Comparison of ENCODE assay signal across 24 cellular contexts in genomic region chr6:16058188-16058780, GRCh38.
DNase-seq lines count a peak whose midpoint lies in the region; ATAC-seq, FAIRE-seq and TF ChIP-seq lines count a peak whose summit lies in the region.
"Had no signal": no experiment of that assay in that cellular context is flagged by ENCODE, and none has a peak within 500 bp of the region (broad histone marks: within the 10 kb centered on the region; RNA-seq: fewer than 3 reads in every experiment).

No MANE protein-coding gene starts in this region.

- 0 out of 2 replicates have a peak, but pooled peaks cover 3% of the 10 kb centered on the region for H3K9me3 Mint-ChIP-seq in WTC11
- H3K9me3 Mint-ChIP-seq: activated CD4-positive, alpha-beta memory T cell treated with anti-CD3 and anti-CD28 coated beads, Interleukin-2, amount 10 ng/mL, durations not matched to agents 7 days and 5 days; activated naive CD4-positive, alpha-beta T cell treated with anti-CD3 and anti-CD28 coated beads, Interleukin-2, amount 50 U/mL, for 72 hours; activated T-cell treated with anti-CD3 and anti-CD28 coated beads, Interleukin-2, amount 50 U/mL, for 24 hours had no signal

- H3K9me3 ChIP-seq in prostate gland = no peaks in the 10 kb centered on the region
- H3K9me3 ChIP-seq: lower lobe of right lung, MG63, right atrium auricular region, SJSA1 had no signal

- H3K36me3 ChIP-seq in prostate gland = no peaks in the 10 kb centered on the region
- H3K36me3 ChIP-seq: lower lobe of right lung, MG63, right atrium auricular region, SJSA1 had no signal

- no peak for TF ChIP-seq POLR2A in prostate gland (IDR thresholded peaks at IDR 0.05)

- intact Hi-C loops in prostate gland (cut with DNase I) = no loop called here

- no peaks in the 10 kb centered on the region for H3K27me3 Mint-ChIP-seq in WTC11 (ENCODE audit: low read depth)
- H3K27me3 Mint-ChIP-seq: B cell had no signal

- no peak overlapping the region for H3K27ac ChIP-seq in prostate gland
- H3K27ac ChIP-seq in coronary artery = no peak overlapping the region
- H3K27ac ChIP-seq: 22Rv1, lower lobe of right lung, right atrium auricular region, SJSA1 had no signal

- peaks cover 75% of the 10 kb centered on the region for H3K4me1 Mint-ChIP-seq in WTC11
- H3K4me1 Mint-ChIP-seq: B cell had no signal

- H3K4me3 Mint-ChIP-seq in WTC11 = peak overlapping the region; percentile 17; the same call in 1 of the 2 replicates
- H3K4me3 Mint-ChIP-seq: activated CD4-positive, alpha-beta memory T cell treated with anti-CD3 and anti-CD28 coated beads, Interleukin-2, amount 10 ng/mL, durations not matched to agents 7 days and 5 days; activated T-cell treated with anti-CD3 and anti-CD28 coated beads, Interleukin-2, amount 50 U/mL, for 24 hours; B cell had no signal

- peak overlapping the region; percentile 95 for H3K27ac Mint-ChIP-seq in WTC11
- H3K27ac Mint-ChIP-seq: activated CD4-positive, alpha-beta memory T cell treated with anti-CD3 and anti-CD28 coated beads, Interleukin-2, amount 10 ng/mL, durations not matched to agents 7 days and 5 days; activated naive CD4-positive, alpha-beta T cell treated with anti-CD3 and anti-CD28 coated beads, Interleukin-2, amount 50 U/mL, for 72 hours; activated T-cell treated with anti-CD3 and anti-CD28 coated beads, Interleukin-2, amount 50 U/mL, for 24 hours; B cell had no signal

- no peak for ATAC-seq in WTC11
- no peak for ATAC-seq in HG03378 (IDR thresholded peaks at IDR 0.05; ENCODE audit: unreplicated experiment)
- ATAC-seq: activated naive CD4-positive, alpha-beta T cell treated with anti-CD3 and anti-CD28 coated beads, Interleukin-2, amount 50 U/mL, for 72 hours; GM12878; lower lobe of right lung had no signal

- H3K36me3 Mint-ChIP-seq in WTC11 = 0 out of 2 replicates have a peak, but pooled peaks cover 2% of the 10 kb centered on the region
- H3K36me3 Mint-ChIP-seq: activated naive CD4-positive, alpha-beta T cell treated with anti-CD3 and anti-CD28 coated beads, Interleukin-2, amount 50 U/mL, for 72 hours had no signal

- DNase-seq in DMS 273 (lab: John Stamatoyannopoulos, UW; ENCODE audit: unreplicated experiment) (peak; percentile 47), DMS 273 treated with DMSO at 0.1 percent for 48 hours (lab: John Stamatoyannopoulos, UW) (no peak), HEK293T (ENCODE audit: extremely low spot score) (no peak), WTC11 (ENCODE audit: low spot score) (no peak), prostate gland (ENCODE audit: low spot score) (peak; percentile 9), coronary artery (ENCODE audit: low spot score) (no peak), frontal cortex (ENCODE audit: low spot score in 2 of 2) (no peak)
- DNase-seq: activated CD4-positive, alpha-beta memory T cell treated with anti-CD3 and anti-CD28 coated beads, Interleukin-2, amount 10 ng/mL, durations not matched to agents 7 days and 5 days; activated T-cell treated with anti-CD3 and anti-CD28 coated beads, Interleukin-2, amount 50 U/mL, for 24 hours; GDM1; H7; lower lobe of right lung; MG63; NCI-H1694 treated with DMSO at 0.1 percent for 48 hours; NCI-H524 treated with DMSO at 0.1 percent for 48 hours; occipital lobe had no signal

- 78% methylated on average over 4 of the region's 4 CpGs for WGBS in prostate gland

- POLR2A ChIA-PET in HEK293T (lab: Yijun Ruan, JAX) = no interaction called here
- POLR2A ChIA-PET in WTC11 (lab: Charles Lee) = interaction anchor here (0.5 kb wide), 1 partner anchor 1525 kb away, joined by 3 read pairs; no protein-coding TSS in a partner anchor

- CTCF ChIA-PET in HEK293T (lab: Yijun Ruan, JAX) (no interaction called here), WTC11 (lab: Charles Lee) (interaction anchor here (1.4 to 2.2 kb wide), 2 partner anchors 71 to 367 kb away, joined by 4 to 5 read pairs; partner anchors contain the start of gene MYLIP)

- H3K4me3 ChIP-seq in prostate gland (no peak overlapping the region), coronary artery (no peak overlapping the region)
- H3K4me3 ChIP-seq: GM12878, lower lobe of right lung, MG63, right atrium auricular region, SJSA1 had no signal

- FAIRE-seq in frontal cortex (lab: Jason Lieb, UNC) = no peak
- FAIRE-seq: colon, GM12878 had no signal

- TF ChIP-seq CTCF in WTC11 (IDR thresholded peaks at IDR 0.05) = no peak
- no peak for TF ChIP-seq CTCF in prostate gland (IDR thresholded peaks at IDR 0.05)
- TF ChIP-seq CTCF in coronary artery (IDR thresholded peaks at IDR 0.05) = no peak

- H3K4me1 ChIP-seq in prostate gland (replicated peaks) = no peaks in the 10 kb centered on the region
- H3K4me1 ChIP-seq: lower lobe of right lung, right atrium auricular region had no signal

- no peaks in the 10 kb centered on the region for H3K27me3 ChIP-seq in prostate gland (replicated peaks; ENCODE audit: insufficient read depth)
- H3K27me3 ChIP-seq: MG63, right atrium auricular region, SJSA1 had no signal

TF ChIP-seq in HEK293T, 16 proteins besides CTCF, POLR2A, EP300 and RAD21:
- TF ChIP-seq SUZ12 (IDR thresholded peaks at IDR 0.05) (no peak), FOXM1 (IDR thresholded peaks at IDR 0.05; ENCODE audit: borderline replicate concordance) (no peak), L3MBTL2 (conservative IDR thresholded peaks at IDR 0.05) (no peak), HDGF (IDR thresholded peaks at IDR 0.05; ENCODE audit: borderline replicate concordance) (no peak), ARNT (IDR thresholded peaks at IDR 0.05) (no peak), ZNF384 (IDR thresholded peaks at IDR 0.05) (no peak)
- TF ChIP-seq, protein P1, sequence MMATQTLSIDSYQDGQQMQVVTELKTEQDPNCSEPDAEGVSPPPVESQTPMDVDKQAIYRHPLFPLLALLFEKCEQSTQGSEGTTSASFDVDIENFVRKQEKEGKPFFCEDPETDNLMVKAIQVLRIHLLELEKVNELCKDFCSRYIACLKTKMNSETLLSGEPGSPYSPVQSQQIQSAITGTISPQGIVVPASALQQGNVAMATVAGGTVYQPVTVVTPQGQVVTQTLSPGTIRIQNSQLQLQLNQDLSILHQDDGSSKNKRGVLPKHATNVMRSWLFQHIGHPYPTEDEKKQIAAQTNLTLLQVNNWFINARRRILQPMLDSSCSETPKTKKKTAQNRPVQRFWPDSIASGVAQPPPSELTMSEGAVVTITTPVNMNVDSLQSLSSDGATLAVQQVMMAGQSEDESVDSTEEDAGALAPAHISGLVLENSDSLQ (IDR thresholded peaks at IDR 0.05) = peak; percentile 25; the same call in 1 of the 2 replicates

TF ChIP-seq in WTC11, 78 proteins besides CTCF, POLR2A, EP300 and RAD21:
- TF ChIP-seq ZNF317 (CRISPR knock-in tag; IDR thresholded peaks at IDR 0.05; ENCODE audit: borderline replicate concordance, low read depth) (no peak), CREM (CRISPR knock-in tag; IDR thresholded peaks at IDR 0.05) (no peak), RORB (CRISPR knock-in tag; IDR thresholded peaks at IDR 0.05) (no peak)
TF ChIP-seq in WTC11: peak in this region for 0.

Comparison
In these comparisons a context has a peak if more than half of its experiments do, and no peak if none do; other contexts are left out.
1. DNase-seq: peak in DMS 273 (single experiment) and prostate gland (single experiment); none in DMS 273 treated with DMSO at 0.1 percent for 48 hours (single experiment), HEK293T (single experiment), WTC11 (single experiment), coronary artery (single experiment) and frontal cortex (0 of 2).